In genomic region chr2:85872536-85873161, GRCh38 we compare ENCODE assay signal across 26 cellular contexts. TPM values are rescaled to one million over a fixed set of nuclear protein-coding genes. Genes with fewer than 3 reads are reported as not detected.
DNase-seq lines count a peak whose midpoint lies in the region; ATAC-seq and TF ChIP-seq lines count a peak whose summit lies in the region.
"Had no signal": no experiment of that assay in that cellular context is flagged by ENCODE, and none has a peak within 500 bp of the region (broad histone marks: within the 10 kb centered on the region; RNA-seq: fewer than 3 reads in every experiment).

No MANE protein-coding gene starts in this region.

- ATAC-seq in activated B cell treated with CpG ODN at 0.5 μM for 24 hours (ENCODE audit: low read depth): no peak
- peak; percentile 49 for ATAC-seq in left lobe of liver
- ATAC-seq in stimulated activated effector memory CD8-positive, alpha-beta T cell treated with anti-CD3 and anti-CD28 coated beads, Interleukin-12 subunit alpha, Interleukin-12 subunit beta, amount 100 ng/mL, for 72 hours: no peak
- no peak for ATAC-seq in HG02970 (IDR thresholded peaks at IDR 0.05; ENCODE audit: low FRiP score, unreplicated experiment)
- ATAC-seq in HG03460 (IDR thresholded peaks at IDR 0.05; ENCODE audit: unreplicated experiment): no peak
- ATAC-seq: effector memory CD8-positive, alpha-beta T cell; esophagus mucosa; foreskin keratinocyte; HCT116; left lung; sciatic nerve had no signal

- H3K27me3 Mint-ChIP-seq in activated B cell treated with CpG ODN at 0.5 μM for 24 hours: no peaks in the 10 kb centered on the region
- H3K27me3 Mint-ChIP-seq: activated naive CD4-positive, alpha-beta T cell treated with anti-CD3 and anti-CD28 coated beads, Interleukin-2, amount 10 ng/mL, durations not matched to agents 7 days and 5 days; CD4-positive, alpha-beta T cell; effector memory CD8-positive, alpha-beta T cell had no signal

- peak; percentile 55 for DNase-seq in activated CD8-positive, alpha-beta memory T cell treated with anti-CD3 and anti-CD28 coated beads for 24 hours
- no peak for DNase-seq in activated CD8-positive, alpha-beta memory T cell treated with anti-CD3 and anti-CD28 coated beads, Interleukin-2, amount 50 U/mL, for 48 hours
- no peak for DNase-seq in activated B cell treated with CpG ODN at 0.5 μM for 24 hours
- peak; percentile 43 for DNase-seq in left lobe of liver (ENCODE audit: low spot score)
- no peak for DNase-seq in stimulated activated effector memory CD8-positive, alpha-beta T cell treated with anti-CD3 and anti-CD28 coated beads, Interleukin-12 subunit alpha, Interleukin-12 subunit beta, amount 100 ng/mL, for 72 hours (ENCODE audit: low spot score in 2 of 2)
- no peak for DNase-seq in T-helper 9 cell
- DNase-seq: activated naive CD4-positive, alpha-beta T cell treated with anti-CD3 and anti-CD28 coated beads, Interleukin-2, amount 10 ng/mL, durations not matched to agents 7 days and 5 days; amygdala; CD4-positive, alpha-beta T cell; DMS 273 treated with DMSO at 0.1 percent for 48 hours; effector memory CD8-positive, alpha-beta T cell; EL; foreskin keratinocyte; immature natural killer cell; left lung; NCI-H1105 treated with DMSO at 0.1 percent for 48 hours; NCI-H2029; NCI-H526; stimulated activated CD4-positive, alpha-beta T cell treated with anti-CD3 and anti-CD28 coated beads, Interleukin-12 subunit alpha, Interleukin-12 subunit beta, amount 100 ng/mL, for 4 hours; stimulated activated CD4-positive, alpha-beta T cell treated with anti-CD3 and anti-CD28 coated beads, Interleukin-4, amount 100 ng/mL, for 1 hour had no signal

- POLR2A ChIA-PET in activated B cell treated with CpG ODN at 0.5 μM for 24 hours (lab: Charles Lee): no interaction called here

- peaks cover 52% of the 10 kb centered on the region for H3K36me3 Mint-ChIP-seq in activated B cell treated with CpG ODN at 0.5 μM for 24 hours (ENCODE audit: low read depth)
- no peaks in the 10 kb centered on the region for H3K36me3 Mint-ChIP-seq in stimulated activated effector memory CD8-positive, alpha-beta T cell treated with anti-CD3 and anti-CD28 coated beads, Interleukin-12 subunit alpha, Interleukin-12 subunit beta, amount 100 ng/mL, for 72 hours

- intact Hi-C loops in activated B cell treated with CpG ODN at 0.5 μM for 24 hours (cut with micrococcal nuclease): no loop called here

- H3K4me3 Mint-ChIP-seq in activated B cell treated with CpG ODN at 0.5 μM for 24 hours: no peak overlapping the region
- H3K4me3 Mint-ChIP-seq in stimulated activated effector memory CD8-positive, alpha-beta T cell treated with anti-CD3 and anti-CD28 coated beads, Interleukin-12 subunit alpha, Interleukin-12 subunit beta, amount 100 ng/mL, for 72 hours: no peak overlapping the region
- H3K4me3 Mint-ChIP-seq: activated naive CD4-positive, alpha-beta T cell treated with anti-CD3 and anti-CD28 coated beads, Interleukin-2, amount 10 ng/mL, durations not matched to agents 7 days and 5 days; activated T-helper 1 cell treated with anti-CD3 and anti-CD28 coated beads, Interleukin-12 subunit alpha, Interleukin-12 subunit beta, Interleukin-2, Interleukin-4 antibody, amounts not matched to agents 30 ng/mL and 10 ng/mL and 1 ng/mL, durations not matched to agents 14 hours and 24 hours and 36 hours; CD4-positive, alpha-beta T cell; effector memory CD8-positive, alpha-beta T cell; immature natural killer cell had no signal

- no peak for TF ChIP-seq CTCF in activated B cell treated with CpG ODN at 0.5 μM for 24 hours (IDR thresholded peaks at IDR 0.05)

- peaks cover 58% of the 10 kb centered on the region for H3K4me1 Mint-ChIP-seq in activated B cell treated with CpG ODN at 0.5 μM for 24 hours
- H3K4me1 Mint-ChIP-seq in stimulated activated effector memory CD8-positive, alpha-beta T cell treated with anti-CD3 and anti-CD28 coated beads, Interleukin-12 subunit alpha, Interleukin-12 subunit beta, amount 100 ng/mL, for 72 hours: peaks cover 51% of the 10 kb centered on the region

- no peaks in the 10 kb centered on the region for H3K9me3 Mint-ChIP-seq in activated B cell treated with CpG ODN at 0.5 μM for 24 hours
- no peaks in the 10 kb centered on the region for H3K9me3 Mint-ChIP-seq in stimulated activated effector memory CD8-positive, alpha-beta T cell treated with anti-CD3 and anti-CD28 coated beads, Interleukin-12 subunit alpha, Interleukin-12 subunit beta, amount 100 ng/mL, for 72 hours
- H3K9me3 Mint-ChIP-seq: activated naive CD4-positive, alpha-beta T cell treated with anti-CD3 and anti-CD28 coated beads, Interleukin-2, amount 10 ng/mL, durations not matched to agents 7 days and 5 days; activated T-helper 1 cell treated with anti-CD3 and anti-CD28 coated beads, Interleukin-12 subunit alpha, Interleukin-12 subunit beta, Interleukin-2, Interleukin-4 antibody, amounts not matched to agents 30 ng/mL and 10 ng/mL and 1 ng/mL, durations not matched to agents 14 hours and 24 hours and 36 hours; CD4-positive, alpha-beta T cell; effector memory CD8-positive, alpha-beta T cell; immature natural killer cell had no signal

- CTCF ChIA-PET in activated B cell treated with CpG ODN at 0.5 μM for 24 hours (lab: Charles Lee): interaction anchor here (1.6 kb wide), 1 partner anchor 42 kb away, joined by 9 read pairs; no protein-coding TSS in a partner anchor

- peak overlapping the region; percentile 11 for H3K27ac Mint-ChIP-seq in activated B cell treated with CpG ODN at 0.5 μM for 24 hours
- peak overlapping the region; percentile 74 for H3K27ac Mint-ChIP-seq in stimulated activated effector memory CD8-positive, alpha-beta T cell treated with anti-CD3 and anti-CD28 coated beads, Interleukin-12 subunit alpha, Interleukin-12 subunit beta, amount 100 ng/mL, for 72 hours
- H3K27ac Mint-ChIP-seq: activated naive CD4-positive, alpha-beta T cell treated with anti-CD3 and anti-CD28 coated beads, Interleukin-2, amount 10 ng/mL, durations not matched to agents 7 days and 5 days; activated T-helper 1 cell treated with anti-CD3 and anti-CD28 coated beads, Interleukin-12 subunit alpha, Interleukin-12 subunit beta, Interleukin-2, Interleukin-4 antibody, amounts not matched to agents 30 ng/mL and 10 ng/mL and 1 ng/mL, durations not matched to agents 14 hours and 24 hours and 36 hours; CD4-positive, alpha-beta T cell had no signal

RNA-seq across cellular contexts. Expression of gene ST3GAL5, which starts 16.1 kb away (rescaled TPM):
- total RNA-seq in activated B cell treated with CpG ODN at 0.5 μM for 24 hours (56.4 and 70.7 TPM in 2 replicates), left lobe of liver (12.8 TPM)

Comparison
In these comparisons a context has a peak if more than half of its experiments do, and no peak if none do; other contexts are left out.
1. DNase-seq: peak in activated CD8-positive, alpha-beta memory T cell treated with anti-CD3 and anti-CD28 coated beads for 24 hours (single experiment) and left lobe of liver (single experiment); none in activated CD8-positive, alpha-beta memory T cell treated with anti-CD3 and anti-CD28 coated beads, Interleukin-2, amount 50 U/mL, for 48 hours (single experiment), activated B cell treated with CpG ODN at 0.5 μM for 24 hours (single experiment), stimulated activated effector memory CD8-positive, alpha-beta T cell treated with anti-CD3 and anti-CD28 coated beads, Interleukin-12 subunit alpha, Interleukin-12 subunit beta, amount 100 ng/mL, for 72 hours (0 of 2) and T-helper 9 cell (single experiment).